ENCODE assay signal across 20 cellular contexts in the genomic region with DNA sequence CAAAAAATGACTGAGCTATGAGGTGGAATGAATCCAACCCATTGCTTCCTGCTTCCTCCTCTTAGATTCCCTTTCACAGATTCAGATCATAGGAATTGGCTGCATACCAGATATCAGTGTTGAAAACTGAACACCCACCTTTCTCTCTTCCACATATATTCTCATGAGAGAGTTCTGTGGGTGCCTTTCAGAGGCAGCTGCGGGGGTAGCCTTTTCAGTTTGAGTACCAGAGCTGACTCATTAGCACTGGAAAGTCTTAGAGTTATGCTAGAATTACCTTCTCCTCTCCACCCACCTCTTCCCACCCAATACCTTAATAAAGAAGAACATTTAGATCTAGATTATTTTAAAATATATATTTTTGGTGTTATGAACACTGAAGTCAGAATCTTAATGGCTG.
A peak's percentile ranks its signal among the peaks of the same experiment; 100 is the strongest.
DNase-seq lines count a peak whose midpoint lies in the region; ATAC-seq, FAIRE-seq and TF ChIP-seq lines count a peak whose summit lies in the region.
"Had no signal": no experiment of that assay in that cellular context is flagged by ENCODE, and none has a peak within 500 bp of the region (broad histone marks: within the 10 kb centered on the region; RNA-seq: fewer than 3 reads in every experiment).

No MANE protein-coding gene starts in this region.

- H3K27ac ChIP-seq in GM12878 (ENCODE audit: control insufficient read depth, insufficient read depth) (no peak overlapping the region), uterus (no peak overlapping the region)
- H3K27ac ChIP-seq: BLaER1 treated with 17β-estradiol and CSF1 and Interleukin-3, amounts not matched to agents 10 nM and 100 nM; HL-60; SJCRH30 had no signal

- no peak overlapping the region for H3K9ac ChIP-seq in GM12878 (ENCODE audit: control insufficient read depth, insufficient read depth, low read length)
- H3K9ac ChIP-seq: BLaER1 treated with 17β-estradiol and CSF1 and Interleukin-3, amounts not matched to agents 10 nM and 100 nM had no signal

- no peaks in the 10 kb centered on the region for H3K27me3 ChIP-seq in GM12878 (replicated peaks in 1 of 2; ENCODE audit: control insufficient read depth in 2 of 2, insufficient read depth in 2 of 2, low read length in 1 of 2)
- H3K27me3 ChIP-seq in uterus = no peaks in the 10 kb centered on the region
- H3K27me3 ChIP-seq: BLaER1 treated with 17β-estradiol and CSF1 and Interleukin-3, amounts not matched to agents 10 nM and 100 nM; SJCRH30 had no signal

- in situ Hi-C loops in GM12878 (cut with MboI) = no loop called here

- CTCF ChIA-PET in GM12878 (lab: Yijun Ruan, JAX) = interaction anchor here (3.1 kb wide), 1 partner anchor 17 kb away, joined by 7 read pairs; no protein-coding TSS in a partner anchor

- H3K4me3 ChIP-seq in GM12878 (no peak overlapping the region), uterus (no peak overlapping the region)
- H3K4me3 ChIP-seq: BLaER1 treated with 17β-estradiol and CSF1 and Interleukin-3, amounts not matched to agents 10 nM and 100 nM; SJCRH30 had no signal

- RAD21 ChIA-PET in GM12878 (lab: Charles Lee; ENCODE audit: unreplicated experiment) = interaction anchor here (4.2 kb wide), 1 partner anchor 19 kb away, joined by 26 read pairs; no protein-coding TSS in a partner anchor

- intact Hi-C loops in GM12878 (cut with micrococcal nuclease; ENCODE audit: unreplicated experiment) (no loop called here), uterus (cut with DNase I; ENCODE audit: low total_unique reads) (no loop called here)

- H2AFZ ChIP-seq in GM12878 (ENCODE audit: control insufficient read depth, low read depth, low read length) = no peak overlapping the region

- TF ChIP-seq CTCF in GM12878 (IDR thresholded peaks at IDR 0.05 in 2 of 3, conservative IDR thresholded peaks at IDR 0.05 in 1 of 3; ENCODE audit: control insufficient read depth in 2 of 3, extremely low read depth in 1 of 3, insufficient read depth in 1 of 3, low read depth in 3 of 3, low read length in 3 of 3) (no peak), uterus (IDR thresholded peaks at IDR 0.05) (no peak)

- FAIRE-seq in GM12878 (lab: Jason Lieb, UNC) = no peak
- FAIRE-seq: GM12891 had no signal

- H4K20me1 ChIP-seq in GM12878 (ENCODE audit: control insufficient read depth, insufficient read depth) = no peaks in the 10 kb centered on the region
- H4K20me1 ChIP-seq: BLaER1 treated with 17β-estradiol and CSF1 and Interleukin-3, amounts not matched to agents 10 nM and 100 nM had no signal

- BruUV-seq in GM12878 (replicated peaks; lab: Mats Ljungman, UMichigan) = no TSS peak

- TF ChIP-seq POLR2A in GM12878 (IDR thresholded peaks at IDR 0.05; ENCODE audit: low read depth, low read length) = no peak
- TF ChIP-seq POLR2A in uterus (IDR thresholded peaks at IDR 0.05) = no peak

- no peaks in the 10 kb centered on the region for H3K79me2 ChIP-seq in GM12878 (ENCODE audit: control insufficient read depth, insufficient read depth, low read length)

- 8% methylated on average over 1 of the region's 1 CpG for WGBS in GM12878 (ENCODE audit: insufficient coverage, insufficient replicate concordance, low lambda C conversion rate, missing lambda C conversion rate)

- H3K4me1 ChIP-seq in GM12878 (ENCODE audit: control insufficient read depth, insufficient read depth, low read length) = no peaks in the 10 kb centered on the region
- no peaks in the 10 kb centered on the region for H3K4me1 ChIP-seq in uterus
- H3K4me1 ChIP-seq: BLaER1 treated with 17β-estradiol and CSF1 and Interleukin-3, amounts not matched to agents 10 nM and 100 nM; SJCRH30 had no signal

- TF ChIP-seq EP300 in GM12878 (IDR thresholded peaks at IDR 0.05; ENCODE audit: borderline replicate concordance in 1 of 2, control insufficient read depth in 1 of 2, low read depth in 2 of 2, low read length in 2 of 2) = no peak

- H3K4me2 ChIP-seq in GM12878 (ENCODE audit: control insufficient read depth, insufficient read depth) = no peak overlapping the region
- H3K4me2 ChIP-seq: BLaER1 treated with 17β-estradiol and CSF1 and Interleukin-3, amounts not matched to agents 10 nM and 100 nM had no signal

- H3K36me3 ChIP-seq in GM12878 (ENCODE audit: control insufficient read depth in 2 of 2, insufficient read depth in 2 of 2, low read length in 1 of 2) (no peaks in the 10 kb centered on the region), uterus (no peaks in the 10 kb centered on the region)
- H3K36me3 ChIP-seq: BLaER1 treated with 17β-estradiol and CSF1 and Interleukin-3, amounts not matched to agents 10 nM and 100 nM; SJCRH30 had no signal

- POLR2A ChIA-PET in GM12878 (lab: Charles Lee) = interaction anchor here (1.4 kb wide), 1 partner anchor 17 kb away, joined by 3 read pairs; no protein-coding TSS in a partner anchor

- ATAC-seq in GM19035 (IDR thresholded peaks at IDR 0.05; ENCODE audit: unreplicated experiment) (peak; percentile 72), HG02852 (IDR thresholded peaks at IDR 0.05; ENCODE audit: unreplicated experiment) (peak; percentile 86), GM12878 (peak; percentile 59)

- H3K9me3 ChIP-seq in GM12878 (replicated peaks; ENCODE audit: control insufficient read depth, insufficient read depth, low read length) = no peaks in the 10 kb centered on the region; the same call in 2 of the 3 replicates
- no peaks in the 10 kb centered on the region for H3K9me3 ChIP-seq in uterus
- H3K9me3 ChIP-seq: SJCRH30 had no signal

- DNase-seq in GM12878 (ENCODE audit: low read depth, low spot score) (no peak), COR-L47 (lab: John Stamatoyannopoulos, UW) (no peak), uterus (no peak), AML-193 (lab: John Stamatoyannopoulos, UW) (no peak)
- no peak for DNase-seq in activated CD4-positive, CD25-positive, alpha-beta regulatory T cell treated with anti-CD3 and anti-CD28 coated beads, Interleukin-2, amount 50 U/mL, for 72 hours
- DNase-seq: DMS153; H9; MV-4-11; NCI-H1417 treated with DMSO at 0.1 percent for 48 hours; NCI-H2029 treated with DMSO at 0.1 percent for 48 hours; NCI-H526 treated with DMSO at 0.1 percent for 48 hours; NK-92 treated with Interleukin-12 subunit alpha and Interleukin-12 subunit beta, amount 100 ng/mL, for 24 hours; OCI-M1; RPMI8226; SJCRH30 had no signal

- no peak for TF ChIP-seq RAD21 in GM12878 (IDR thresholded peaks at IDR 0.05; ENCODE audit: insufficient read depth, low read depth, low read length)

- SMC1A ChIA-PET in GM12878 (lab: Charles Lee; ENCODE audit: uncharacterized antibody, unreplicated experiment) = interaction anchor here (1.2 to 2.8 kb wide), 3 partner anchors 10 to 27 kb away, joined by 3 to 9 read pairs (median 7); no protein-coding TSS in a partner anchor

TF ChIP-seq in GM12878, 131 proteins besides CTCF, POLR2A, EP300 and RAD21:
- TF ChIP-seq ZNF622 (IDR thresholded peaks at IDR 0.05) = no peak
- peak; percentile 39; the same call in 1 of the 2 replicates for TF ChIP-seq RUNX3 (IDR thresholded peaks at IDR 0.05; ENCODE audit: low read length)
- no peak for TF ChIP-seq HDAC2 (IDR thresholded peaks at IDR 0.05)
- TF ChIP-seq HDGF (IDR thresholded peaks at IDR 0.05) = no peak
- TF ChIP-seq NFIC (IDR thresholded peaks at IDR 0.05; ENCODE audit: low read depth, low read length) = peak; percentile 36; the same call in 1 of the 2 replicates
- TF ChIP-seq, protein P1, sequence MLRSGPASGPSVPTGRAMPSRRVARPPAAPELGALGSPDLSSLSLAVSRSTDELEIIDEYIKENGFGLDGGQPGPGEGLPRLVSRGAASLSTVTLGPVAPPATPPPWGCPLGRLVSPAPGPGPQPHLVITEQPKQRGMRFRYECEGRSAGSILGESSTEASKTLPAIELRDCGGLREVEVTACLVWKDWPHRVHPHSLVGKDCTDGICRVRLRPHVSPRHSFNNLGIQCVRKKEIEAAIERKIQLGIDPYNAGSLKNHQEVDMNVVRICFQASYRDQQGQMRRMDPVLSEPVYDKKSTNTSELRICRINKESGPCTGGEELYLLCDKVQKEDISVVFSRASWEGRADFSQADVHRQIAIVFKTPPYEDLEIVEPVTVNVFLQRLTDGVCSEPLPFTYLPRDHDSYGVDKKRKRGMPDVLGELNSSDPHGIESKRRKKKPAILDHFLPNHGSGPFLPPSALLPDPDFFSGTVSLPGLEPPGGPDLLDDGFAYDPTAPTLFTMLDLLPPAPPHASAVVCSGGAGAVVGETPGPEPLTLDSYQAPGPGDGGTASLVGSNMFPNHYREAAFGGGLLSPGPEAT (IDR thresholded peaks at IDR 0.05; ENCODE audit: low read depth) = peak; percentile 25; the same call in 1 of the 2 replicates
- no peak for TF ChIP-seq ZNF384 (IDR thresholded peaks at IDR 0.05; ENCODE audit: borderline replicate concordance, low read depth, low read length)
- peak; percentile 38; the same call in 1 of the 2 replicates for TF ChIP-seq JUNB (IDR thresholded peaks at IDR 0.05)
- TF ChIP-seq PAX8 (IDR thresholded peaks at IDR 0.05) = no peak
- peak; percentile 49 for TF ChIP-seq MTA2 (IDR thresholded peaks at IDR 0.05; ENCODE audit: low read depth)
- TF ChIP-seq MEF2B (IDR thresholded peaks at IDR 0.05; ENCODE audit: partially characterized antibody, poor library complexity, severe bottlenecking) = peak; percentile 32
- TF ChIP-seq FOXK2 (IDR thresholded peaks at IDR 0.05) = no peak
- peak; percentile 51; the same call in 1 of the 2 replicates for TF ChIP-seq BCL11A (IDR thresholded peaks at IDR 0.05; ENCODE audit: low read depth, low read length)
- no peak for TF ChIP-seq EZH2 (IDR thresholded peaks at IDR 0.05; ENCODE audit: borderline replicate concordance, control insufficient read depth, low read depth, low read length)
- peak; percentile 58; the same call in 1 of the 2 replicates for TF ChIP-seq FOXM1 (IDR thresholded peaks at IDR 0.05; ENCODE audit: low read depth, low read length)
- peak in 1 of 2 experiments; percentile 31; a peak in 1 of 3 replicates for TF ChIP-seq EGR1 (IDR thresholded peaks at IDR 0.05; ENCODE audit: borderline replicate concordance in 1 of 2, low read depth in 2 of 2, low read length in 2 of 2)
